ENCODE assay signal across 19 cellular contexts in the genomic region with DNA sequence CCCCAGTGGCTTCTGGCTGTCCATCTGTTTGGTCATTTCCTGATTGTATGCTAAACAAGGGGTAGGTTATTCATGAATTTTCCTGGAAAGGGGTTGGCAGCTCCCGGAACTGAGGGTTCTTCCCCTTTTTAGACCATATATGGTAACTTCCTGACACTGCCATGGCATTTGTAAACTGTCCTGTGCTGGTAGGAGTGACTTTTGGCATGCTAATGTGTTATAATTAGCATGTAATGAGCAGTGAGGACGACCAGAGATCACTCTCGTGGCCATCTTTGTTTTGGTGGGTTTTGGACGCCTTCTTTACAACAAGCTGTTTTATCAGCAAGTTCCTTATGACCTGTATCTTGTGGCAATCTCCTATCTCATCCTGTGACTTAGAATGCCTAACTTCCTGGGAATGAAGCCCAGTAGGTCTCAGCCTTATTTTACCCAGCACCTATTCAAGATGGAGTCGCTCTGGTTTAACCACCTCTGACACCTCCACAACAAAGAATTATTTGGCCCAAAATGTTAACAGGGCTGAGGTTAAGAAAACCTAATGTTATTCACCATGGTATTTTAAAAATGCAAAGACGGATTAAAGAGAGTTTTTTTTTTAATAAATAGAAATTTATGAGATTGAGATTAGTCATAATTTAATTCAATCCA. TPM values are rescaled to one million over a fixed set of nuclear protein-coding genes. Genes with fewer than 3 reads are reported as not detected.
"Had no signal": no experiment of that assay in that cellular context is flagged by ENCODE, and none has a peak within 500 bp of the region (broad histone marks: within the 10 kb centered on the region; RNA-seq: fewer than 3 reads in every experiment).

No MANE protein-coding gene starts in this region.

- H3K27me3 Mint-ChIP-seq: stimulated activated memory B cell treated with anti-CD40 and anti-IgM and Interleukin-4, amounts not matched to agents 10 μg/mL and 1 μg/mL and 100 μg/mL, for 72 hours had no signal

- H3K9me3 Mint-ChIP-seq: activated CD4-positive, alpha-beta memory T cell treated with anti-CD3 and anti-CD28 coated beads for 36 hours; activated naive CD8-positive, alpha-beta T cell treated with anti-CD3 and anti-CD28 coated beads, Interleukin-2, amount 10 ng/mL, durations not matched to agents 7 days and 5 days; activated T-helper 17 cell treated with anti-CD3 and anti-CD28 coated beads, Interleukin-2, amount 50 U/mL, for 72 hours had no signal

- DNase-seq: activated CD4-positive, alpha-beta memory T cell treated with anti-CD3 and anti-CD28 coated beads for 36 hours; activated CD4-positive, alpha-beta T cell treated with anti-CD3 and anti-CD28 coated beads for 36 hours; activated CD8-positive, alpha-beta memory T cell treated with anti-CD3 and anti-CD28 coated beads, Interleukin-2, amount 10 ng/mL, durations not matched to agents 7 days and 5 days; activated naive CD4-positive, alpha-beta T cell; activated naive CD8-positive, alpha-beta T cell treated with anti-CD3 and anti-CD28 coated beads, Interleukin-2, amount 10 ng/mL, durations not matched to agents 7 days and 5 days; body of pancreas; central memory CD4-positive, alpha-beta T cell; dorsolateral prefrontal cortex; mesenchymal stem cell; natural killer cell; retina; spleen; stimulated activated CD4-positive, alpha-beta T cell treated with anti-CD3 and anti-CD28 coated beads, Interleukin-4, amount 100 ng/mL, for 4 hours; T-helper 1 cell; T-helper 9 cell; upper lobe of right lung had no signal

- H3K36me3 Mint-ChIP-seq: activated CD4-positive, alpha-beta memory T cell treated with anti-CD3 and anti-CD28 coated beads for 36 hours; activated CD8-positive, alpha-beta memory T cell treated with anti-CD3 and anti-CD28 coated beads, Interleukin-2, amount 10 ng/mL, durations not matched to agents 7 days and 5 days; activated naive CD8-positive, alpha-beta T cell treated with anti-CD3 and anti-CD28 coated beads, Interleukin-2, amount 10 ng/mL, durations not matched to agents 7 days and 5 days; natural killer cell; stimulated activated memory B cell treated with anti-CD40 and anti-IgM and Interleukin-4, amounts not matched to agents 10 μg/mL and 1 μg/mL and 100 μg/mL, for 72 hours had no signal

- H3K4me1 Mint-ChIP-seq: activated CD4-positive, alpha-beta T cell treated with anti-CD3 and anti-CD28 coated beads for 36 hours; activated CD8-positive, alpha-beta memory T cell treated with anti-CD3 and anti-CD28 coated beads, Interleukin-2, amount 10 ng/mL, durations not matched to agents 7 days and 5 days; activated naive CD8-positive, alpha-beta T cell treated with anti-CD3 and anti-CD28 coated beads, Interleukin-2, amount 10 ng/mL, durations not matched to agents 7 days and 5 days; activated T-helper 17 cell treated with anti-CD3 and anti-CD28 coated beads, Interleukin-2, amount 50 U/mL, for 72 hours; natural killer cell had no signal

- ATAC-seq: activated CD4-positive, alpha-beta T cell treated with anti-CD3 and anti-CD28 coated beads for 36 hours; activated CD8-positive, alpha-beta memory T cell treated with anti-CD3 and anti-CD28 coated beads, Interleukin-2, amount 10 ng/mL, durations not matched to agents 7 days and 5 days; activated T-helper 17 cell treated with anti-CD3 and anti-CD28 coated beads, Interleukin-2, amount 50 U/mL, for 72 hours; body of pancreas; natural killer cell; stimulated activated memory B cell treated with anti-CD40 and anti-IgM and Interleukin-4, amounts not matched to agents 10 μg/mL and 1 μg/mL and 100 μg/mL, for 72 hours; upper lobe of right lung had no signal

- H3K4me3 Mint-ChIP-seq: activated CD4-positive, alpha-beta memory T cell treated with anti-CD3 and anti-CD28 coated beads for 36 hours; activated CD4-positive, alpha-beta T cell treated with anti-CD3 and anti-CD28 coated beads for 36 hours; activated CD8-positive, alpha-beta memory T cell treated with anti-CD3 and anti-CD28 coated beads, Interleukin-2, amount 10 ng/mL, durations not matched to agents 7 days and 5 days; activated naive CD8-positive, alpha-beta T cell treated with anti-CD3 and anti-CD28 coated beads, Interleukin-2, amount 10 ng/mL, durations not matched to agents 7 days and 5 days; activated T-helper 17 cell treated with anti-CD3 and anti-CD28 coated beads, Interleukin-2, amount 50 U/mL, for 72 hours; natural killer cell; stimulated activated memory B cell treated with anti-CD40 and anti-IgM and Interleukin-4, amounts not matched to agents 10 μg/mL and 1 μg/mL and 100 μg/mL, for 72 hours had no signal

- H3K27ac Mint-ChIP-seq: activated CD4-positive, alpha-beta memory T cell treated with anti-CD3 and anti-CD28 coated beads for 36 hours; activated CD4-positive, alpha-beta T cell treated with anti-CD3 and anti-CD28 coated beads for 36 hours; activated CD8-positive, alpha-beta memory T cell treated with anti-CD3 and anti-CD28 coated beads, Interleukin-2, amount 10 ng/mL, durations not matched to agents 7 days and 5 days; activated naive CD8-positive, alpha-beta T cell treated with anti-CD3 and anti-CD28 coated beads, Interleukin-2, amount 10 ng/mL, durations not matched to agents 7 days and 5 days; activated T-helper 17 cell treated with anti-CD3 and anti-CD28 coated beads, Interleukin-2, amount 50 U/mL, for 72 hours; natural killer cell; stimulated activated memory B cell treated with anti-CD40 and anti-IgM and Interleukin-4, amounts not matched to agents 10 μg/mL and 1 μg/mL and 100 μg/mL, for 72 hours had no signal

- FAIRE-seq: colon had no signal

RNA-seq across cellular contexts. Expression of gene PTN, which starts 2.4 kb away (rescaled TPM):
- total RNA-seq: activated CD4-positive, alpha-beta memory T cell treated with anti-CD3 and anti-CD28 coated beads for 36 hours; activated CD4-positive, alpha-beta T cell treated with anti-CD3 and anti-CD28 coated beads for 36 hours; activated CD8-positive, alpha-beta memory T cell treated with anti-CD3 and anti-CD28 coated beads, Interleukin-2, amount 10 ng/mL, durations not matched to agents 7 days and 5 days; activated naive CD8-positive, alpha-beta T cell treated with anti-CD3 and anti-CD28 coated beads, Interleukin-2, amount 10 ng/mL, durations not matched to agents 7 days and 5 days; natural killer cell had no signal
